ENCODE assay signal across 12 cellular contexts in genomic region chrX:104482757-104483156, GRCh38.
A peak's percentile ranks its signal among the peaks of the same experiment; 100 is the strongest.
DNase-seq lines count a peak whose midpoint lies in the region; ATAC-seq, FAIRE-seq and TF ChIP-seq lines count a peak whose summit lies in the region.
"Had no signal": no experiment of that assay in that cellular context is flagged by ENCODE, and none has a peak within 500 bp of the region (broad histone marks: within the 10 kb centered on the region; RNA-seq: fewer than 3 reads in every experiment).

No MANE protein-coding gene starts in this region.

- H3K4me3 ChIP-seq in GM12865 (ENCODE audit: low read depth, low read length): no peak overlapping the region
- H3K4me3 ChIP-seq in MM.1S (ENCODE audit: low read length): no peak overlapping the region
- H3K4me3 ChIP-seq in bronchial epithelial cell (ENCODE audit: low read depth, low read length): no peak overlapping the region
- H3K4me3 ChIP-seq in mesendoderm (ENCODE audit: low read length): no peak overlapping the region
- H3K4me3 ChIP-seq: SJCRH30 had no signal

- H3K27me3 ChIP-seq in MM.1S (replicated peaks; ENCODE audit: insufficient read depth, low read length) (no peaks in the 10 kb centered on the region), bronchial epithelial cell (ENCODE audit: control insufficient read depth, insufficient read depth, low read length) (no peaks in the 10 kb centered on the region), mesendoderm (ENCODE audit: insufficient read depth, low read length, poor library complexity) (no peaks in the 10 kb centered on the region)
- H3K27me3 ChIP-seq: SJCRH30 had no signal

- H3K4me2 ChIP-seq in MM.1S (ENCODE audit: low read depth, low read length) (no peak overlapping the region), mesendoderm (ENCODE audit: low read length) (no peak overlapping the region)

- no CpG with 5 or more reads among the region's 2 CpGs for WGBS in mesendoderm (ENCODE audit: extremely low coverage, insufficient coverage, low lambda C conversion rate)

- no peak overlapping the region for H3K18ac ChIP-seq in mesendoderm (ENCODE audit: low read length)

- no peaks in the 10 kb centered on the region for H3K79me2 ChIP-seq in MM.1S (ENCODE audit: low read length)
- H3K79me2 ChIP-seq in mesendoderm (ENCODE audit: control insufficient read depth, insufficient read depth, low read length): no peaks in the 10 kb centered on the region

- H3K36me3 ChIP-seq in MM.1S (replicated peaks; ENCODE audit: insufficient read depth, low read length): no peaks in the 10 kb centered on the region
- no peaks in the 10 kb centered on the region for H3K36me3 ChIP-seq in bronchial epithelial cell (ENCODE audit: control insufficient read depth, insufficient read depth, low read length)
- H3K36me3 ChIP-seq in mesendoderm (ENCODE audit: control insufficient read depth, insufficient read depth, low read length): no peaks in the 10 kb centered on the region
- H3K36me3 ChIP-seq: SJCRH30 had no signal

- H2BK15ac ChIP-seq in mesendoderm (replicated peaks; ENCODE audit: low read depth): no peak overlapping the region

- H2AK5ac ChIP-seq in mesendoderm (ENCODE audit: low read length): no peak overlapping the region

- no peaks in the 10 kb centered on the region for H3F3A ChIP-seq in MM.1S (ENCODE audit: insufficient read depth, low read length)

- no peak overlapping the region for H2BK5ac ChIP-seq in mesendoderm (ENCODE audit: low read length)

- no peak overlapping the region for H4K8ac ChIP-seq in mesendoderm (ENCODE audit: low read depth, low read length)

- H3K23ac ChIP-seq in mesendoderm (ENCODE audit: low read length): no peak overlapping the region

- no peaks in the 10 kb centered on the region for H4K20me1 ChIP-seq in MM.1S (ENCODE audit: insufficient read depth, low read length)

- DNase-seq in GM12865 (ENCODE audit: low read depth): no peak
- DNase-seq in MM.1S: peak; percentile 6
- DNase-seq in bronchial epithelial cell (ENCODE audit: low read depth): peak; percentile 13
- peak; percentile 3 for DNase-seq in mesendoderm
- no peak for DNase-seq in NCI-H1694 treated with DMSO at 0.1 percent for 48 hours (lab: John Stamatoyannopoulos, UW)
- DNase-seq: activated T-cell treated with anti-CD3 and anti-CD28 coated beads, Interleukin-2, amount 50 U/mL, for 1 hour; aorta had no signal

- no peak overlapping the region for H2BK120ac ChIP-seq in mesendoderm (ENCODE audit: low read depth, low read length)

- H3K4ac ChIP-seq in mesendoderm (ENCODE audit: low read depth, low read length): no peak overlapping the region

- no peak overlapping the region for H3K27ac ChIP-seq in MM.1S (ENCODE audit: low read length)
- H3K27ac ChIP-seq in mesendoderm (ENCODE audit: low read depth, low read length): no peak overlapping the region
- H3K27ac ChIP-seq: epithelial cell of prostate, SJCRH30 had no signal

- H2AFZ ChIP-seq in MM.1S (ENCODE audit: low read length): no peak overlapping the region

- H4K5ac ChIP-seq in mesendoderm (ENCODE audit: low read length): no peak overlapping the region

- H3K9ac ChIP-seq in MM.1S (ENCODE audit: low read length) (no peak overlapping the region), mesendoderm (ENCODE audit: low read length) (no peak overlapping the region)

- TF ChIP-seq CTCF in GM12865 (IDR thresholded peaks at IDR 0.05; ENCODE audit: insufficient read depth, low read depth, low read length, missing control alignments) (peak; percentile 1), MM.1S (IDR thresholded peaks at IDR 0.05; ENCODE audit: low read length) (peak; percentile 10; the same call in 1 of the 2 replicates), bronchial epithelial cell (IDR thresholded peaks at IDR 0.05; ENCODE audit: insufficient read depth, low read length, severe bottlenecking) (no peak)

- no peaks in the 10 kb centered on the region for H3K9me3 ChIP-seq in MM.1S (replicated peaks; ENCODE audit: insufficient read depth, low read length)
- H3K9me3 ChIP-seq: SJCRH30 had no signal

- H3K79me1 ChIP-seq in mesendoderm (ENCODE audit: low read length): no peaks in the 10 kb centered on the region

- no peak for FAIRE-seq in bronchial epithelial cell (lab: Jason Lieb, UNC)
- FAIRE-seq: GM12892 had no signal

- no peak for ATAC-seq in HG02938 (IDR thresholded peaks at IDR 0.05; ENCODE audit: unreplicated experiment)
- ATAC-seq in HG03571 (IDR thresholded peaks at IDR 0.05; ENCODE audit: unreplicated experiment): no peak

- H3K9me2 ChIP-seq in MM.1S (replicated peaks; ENCODE audit: insufficient read depth, low read length): no peaks in the 10 kb centered on the region

- H3K56ac ChIP-seq in mesendoderm (ENCODE audit: low read length): no peak overlapping the region

- H3K4me1 ChIP-seq in MM.1S (ENCODE audit: low read length) (no peaks in the 10 kb centered on the region), mesendoderm (ENCODE audit: control insufficient read depth, low read depth, low read length) (no peaks in the 10 kb centered on the region)
- H3K4me1 ChIP-seq: SJCRH30 had no signal

Comparison
In these comparisons a context has a peak if more than half of its experiments do, and no peak if none do; other contexts are left out.
1. DNase-seq: peak in MM.1S (single experiment), bronchial epithelial cell (single experiment) and mesendoderm (single experiment); none in GM12865 (single experiment) and NCI-H1694 treated with DMSO at 0.1 percent for 48 hours (single experiment).